9 cellular contexts compared by ENCODE assay signal in genomic region chr4:150960079-150960478, GRCh38. TPM values are rescaled to one million over a fixed set of nuclear protein-coding genes. Genes with fewer than 3 reads are reported as not detected.
DNase-seq lines count a peak whose midpoint lies in the region; ATAC-seq and TF ChIP-seq lines count a peak whose summit lies in the region.
"Had no signal": no experiment of that assay in that cellular context is flagged by ENCODE, and none has a peak within 500 bp of the region (broad histone marks: within the 10 kb centered on the region; RNA-seq: fewer than 3 reads in every experiment).

No MANE protein-coding gene starts in this region.

- CTCF ChIA-PET in HEK293T (lab: Yijun Ruan, JAX) = interaction anchor here (0.8 kb wide), 1 partner anchor 9 kb away, joined by 6 read pairs; no protein-coding TSS in a partner anchor

- peaks cover 11 to 15% of the 10 kb centered on the region in 2 donors for H3K9me3 Mint-ChIP-seq in activated T-cell treated with anti-CD3 and anti-CD28 coated beads, Interleukin-2, amount 50 U/mL, for 72 hours

- peaks cover 51% of the 10 kb centered on the region for H3K4me1 Mint-ChIP-seq in activated T-cell treated with anti-CD3 and anti-CD28 coated beads, Interleukin-2, amount 50 U/mL, for 72 hours (ENCODE audit: low read depth)

- H3K27ac Mint-ChIP-seq in activated T-cell treated with anti-CD3 and anti-CD28 coated beads, Interleukin-2, amount 50 U/mL, for 72 hours = no peak overlapping the region
- H3K27ac Mint-ChIP-seq: activated CD8-positive, alpha-beta T cell treated with anti-CD3 and anti-CD28 coated beads for 36 hours had no signal

- H3K9me3 ChIP-seq in WERI-Rb-1 (ENCODE audit: severe bottlenecking) = no peaks in the 10 kb centered on the region

- no peak overlapping the region for H3K4me3 ChIP-seq in WERI-Rb-1 (ENCODE audit: low read depth, low read length)

- no peak for ATAC-seq in HG03460 (IDR thresholded peaks at IDR 0.05; ENCODE audit: unreplicated experiment)
- ATAC-seq in activated T-cell treated with anti-CD3 and anti-CD28 coated beads, Interleukin-2, amount 50 U/mL, for 72 hours (replicated peaks in 1 of 2) = no peak

- peaks cover 16 to 39% of the 10 kb centered on the region in 2 donors for H3K36me3 Mint-ChIP-seq in activated T-cell treated with anti-CD3 and anti-CD28 coated beads, Interleukin-2, amount 50 U/mL, for 72 hours (ENCODE audit: insufficient read depth in 2 of 2)

- no peaks in the 10 kb centered on the region for H3K36me3 ChIP-seq in WERI-Rb-1

- H3K27ac ChIP-seq in WERI-Rb-1 = no peak overlapping the region

- no peaks in the 10 kb centered on the region for H3K27me3 ChIP-seq in WERI-Rb-1 (ENCODE audit: insufficient read depth, low read depth, severe bottlenecking)

- H3K27me3 Mint-ChIP-seq in activated T-cell treated with anti-CD3 and anti-CD28 coated beads, Interleukin-2, amount 50 U/mL, for 72 hours (ENCODE audit: low read depth) = no peaks in the 10 kb centered on the region
- H3K27me3 Mint-ChIP-seq: activated CD8-positive, alpha-beta T cell treated with anti-CD3 and anti-CD28 coated beads for 36 hours had no signal

- peak; percentile 61 for DNase-seq in AG08396 (ENCODE audit: low spot score)
- DNase-seq in HEK293T (ENCODE audit: extremely low spot score) = peak; percentile 23
- peak; percentile 40 for DNase-seq in WERI-Rb-1
- peak; percentile 13 for DNase-seq in iPS-NIHi11 (ENCODE audit: low spot score)
- DNase-seq in GM20000 (ENCODE audit: low spot score) = no peak
- no peak for DNase-seq in superior temporal gyrus (ENCODE audit: extremely low spot score)
- no peak for DNase-seq in activated T-cell treated with anti-CD3 and anti-CD28 coated beads, Interleukin-2, amount 50 U/mL, for 72 hours

- no peak overlapping the region for H3K4me3 Mint-ChIP-seq in activated T-cell treated with anti-CD3 and anti-CD28 coated beads, Interleukin-2, amount 50 U/mL, for 72 hours
- H3K4me3 Mint-ChIP-seq: activated CD8-positive, alpha-beta T cell treated with anti-CD3 and anti-CD28 coated beads for 36 hours had no signal

- POLR2A ChIA-PET in HEK293T (lab: Yijun Ruan, JAX) = no interaction called here

- TF ChIP-seq CTCF in WERI-Rb-1 (IDR thresholded peaks at IDR 0.05; ENCODE audit: low read depth, low read length) (peak; percentile 74), GM20000 (IDR thresholded peaks at IDR 0.05; ENCODE audit: extremely low read depth, missing control alignments) (no peak)

TF ChIP-seq in HEK293T, 16 proteins besides CTCF, POLR2A, EP300 and RAD21:
- TF ChIP-seq FOXK2 (IDR thresholded peaks at IDR 0.05) (no peak), LEF1 (IDR thresholded peaks at IDR 0.05; ENCODE audit: borderline replicate concordance) (no peak), TARDBP (IDR thresholded peaks at IDR 0.05) (no peak), HDGF (IDR thresholded peaks at IDR 0.05; ENCODE audit: borderline replicate concordance) (no peak), BHLHE40 (IDR thresholded peaks at IDR 0.05; ENCODE audit: borderline replicate concordance) (no peak), NFRKB (IDR thresholded peaks at IDR 0.05) (no peak), FOXM1 (IDR thresholded peaks at IDR 0.05; ENCODE audit: borderline replicate concordance) (no peak), ELF4 (IDR thresholded peaks at IDR 0.05) (no peak)
- TF ChIP-seq, protein P1, sequence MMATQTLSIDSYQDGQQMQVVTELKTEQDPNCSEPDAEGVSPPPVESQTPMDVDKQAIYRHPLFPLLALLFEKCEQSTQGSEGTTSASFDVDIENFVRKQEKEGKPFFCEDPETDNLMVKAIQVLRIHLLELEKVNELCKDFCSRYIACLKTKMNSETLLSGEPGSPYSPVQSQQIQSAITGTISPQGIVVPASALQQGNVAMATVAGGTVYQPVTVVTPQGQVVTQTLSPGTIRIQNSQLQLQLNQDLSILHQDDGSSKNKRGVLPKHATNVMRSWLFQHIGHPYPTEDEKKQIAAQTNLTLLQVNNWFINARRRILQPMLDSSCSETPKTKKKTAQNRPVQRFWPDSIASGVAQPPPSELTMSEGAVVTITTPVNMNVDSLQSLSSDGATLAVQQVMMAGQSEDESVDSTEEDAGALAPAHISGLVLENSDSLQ (IDR thresholded peaks at IDR 0.05) = no peak

RNA-seq across cellular contexts. Expression of gene LRBA, which starts 55.0 kb away (rescaled TPM):
- total RNA-seq in activated T-cell treated with anti-CD3 and anti-CD28 coated beads, Interleukin-2, amount 50 U/mL, for 72 hours = 10 to 100 TPM; 46.3 to 56.6 TPM

Comparison
In these comparisons a context has a peak if more than half of its experiments do, and no peak if none do; other contexts are left out.
1. DNase-seq: peak in AG08396 (single experiment), HEK293T (single experiment), WERI-Rb-1 (single experiment) and iPS-NIHi11 (single experiment); none in GM20000 (single experiment), superior temporal gyrus (single experiment) and activated T-cell treated with anti-CD3 and anti-CD28 coated beads, Interleukin-2, amount 50 U/mL, for 72 hours (0 of 2).